In the genomic region with DNA sequence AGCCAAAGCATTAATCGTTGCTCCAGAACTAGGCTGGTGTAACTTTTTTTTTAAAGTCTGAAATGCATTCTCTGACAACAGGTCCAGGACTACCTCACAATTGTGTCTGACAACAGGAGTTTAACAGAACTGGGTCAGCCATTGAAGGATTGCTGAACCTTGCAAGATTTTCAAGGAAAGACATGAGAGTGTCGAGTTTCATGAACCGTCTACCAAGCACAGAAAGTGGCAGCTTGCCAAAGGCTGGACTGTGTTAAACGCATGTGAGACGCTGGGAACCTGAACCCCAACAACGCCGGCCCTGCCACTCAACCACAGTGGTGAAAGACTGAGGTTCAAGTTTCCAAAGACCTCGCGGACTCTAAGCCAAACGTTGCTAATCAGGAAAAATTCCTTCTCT, we compare ENCODE assay signal across 9 cellular contexts.
DNase-seq lines count a peak whose midpoint lies in the region; ATAC-seq and TF ChIP-seq lines count a peak whose summit lies in the region.
"Had no signal": no experiment of that assay in that cellular context is flagged by ENCODE, and none has a peak within 500 bp of the region (broad histone marks: within the 10 kb centered on the region; RNA-seq: fewer than 3 reads in every experiment).

No MANE protein-coding gene starts in this region.

- peak; percentile 5 for DNase-seq in NCI-H1092 treated with DMSO at 0.1 percent for 48 hours (lab: John Stamatoyannopoulos, UW)
- DNase-seq in hepatocyte (ENCODE audit: low spot score): peak; percentile 73
- DNase-seq in smooth muscle cell of the brain vasculature (ENCODE audit: low read depth, low spot score): peak; percentile 75
- no peak for DNase-seq in ecto neural progenitor cell (ENCODE audit: low spot score)
- DNase-seq in erythroblast (lab: John Stamatoyannopoulos, UW): no peak
- DNase-seq in activated naive CD4-positive, alpha-beta T cell treated with Interleukin-2 at 50 U/mL for 16 hours: no peak
- DNase-seq: central memory CD4-positive, alpha-beta T cell had no signal

- no peaks in the 10 kb centered on the region for H3K27me3 ChIP-seq in hepatocyte

- H3K9me2 ChIP-seq in hepatocyte (replicated peaks; ENCODE audit: insufficient read depth): no peaks in the 10 kb centered on the region

- peaks cover 5% of the 10 kb centered on the region for H4K20me1 ChIP-seq in hepatocyte (ENCODE audit: insufficient read depth, poor library complexity, severe bottlenecking)

- no peak for TF ChIP-seq CTCF in hepatocyte (IDR thresholded peaks at IDR 0.05; ENCODE audit: poor library complexity)

- no peak overlapping the region for H2AFZ ChIP-seq in hepatocyte

- ATAC-seq in SK-N-SH treated with all-trans-retinoic acid at 6 μM for 48 hours (peak; percentile 88), GM21723 (IDR thresholded peaks at IDR 0.05; ENCODE audit: unreplicated experiment) (no peak)

- peak overlapping the region; percentile 10 for H3K27ac ChIP-seq in hepatocyte

- no peaks in the 10 kb centered on the region for H3K36me3 ChIP-seq in hepatocyte (replicated peaks; ENCODE audit: insufficient read depth, low read depth)

- no peaks in the 10 kb centered on the region for H3K9me3 ChIP-seq in hepatocyte (ENCODE audit: low read depth)

- WGBS in hepatocyte (ENCODE audit: low lambda C conversion rate, missing lambda C conversion rate): 32% methylated on average over 10 of the region's 10 CpGs

- no peak for TF ChIP-seq POLR2A in erythroblast (IDR thresholded peaks at IDR 0.05; ENCODE audit: low read length)

- H3K4me3 ChIP-seq in hepatocyte: no peak overlapping the region

- peaks cover 83% of the 10 kb centered on the region for H3K79me2 ChIP-seq in hepatocyte

- H3K4me1 ChIP-seq in hepatocyte (ENCODE audit: insufficient read depth): peaks cover 32% of the 10 kb centered on the region

- H3K4me2 ChIP-seq in hepatocyte: peak overlapping the region; percentile 40

TF ChIP-seq in SK-N-SH treated with all-trans-retinoic acid at 6 μM for 48 hours, 23 proteins besides CTCF, POLR2A, EP300 and RAD21:
- TF ChIP-seq ZC3H10 (CRISPR knock-in tag; IDR thresholded peaks at IDR 0.05) (no peak), RARB (CRISPR knock-in tag; IDR thresholded peaks at IDR 0.05) (no peak), OSR1 (CRISPR knock-in tag; IDR thresholded peaks at IDR 0.05) (no peak), SNAI2 (CRISPR knock-in tag; IDR thresholded peaks at IDR 0.05) (no peak), ARNTL (CRISPR knock-in tag; IDR thresholded peaks at IDR 0.05; ENCODE audit: borderline replicate concordance, low read depth) (no peak), BACH2 (CRISPR knock-in tag; IDR thresholded peaks at IDR 0.05; ENCODE audit: borderline replicate concordance) (no peak), GLIS3 (CRISPR knock-in tag; IDR thresholded peaks at IDR 0.05) (no peak), ZNF8 (CRISPR knock-in tag; IDR thresholded peaks at IDR 0.05) (no peak), TOX (CRISPR knock-in tag; IDR thresholded peaks at IDR 0.05; ENCODE audit: borderline replicate concordance) (no peak), ESRRG (CRISPR knock-in tag; IDR thresholded peaks at IDR 0.05) (no peak)
- TF ChIP-seq, protein P1, sequence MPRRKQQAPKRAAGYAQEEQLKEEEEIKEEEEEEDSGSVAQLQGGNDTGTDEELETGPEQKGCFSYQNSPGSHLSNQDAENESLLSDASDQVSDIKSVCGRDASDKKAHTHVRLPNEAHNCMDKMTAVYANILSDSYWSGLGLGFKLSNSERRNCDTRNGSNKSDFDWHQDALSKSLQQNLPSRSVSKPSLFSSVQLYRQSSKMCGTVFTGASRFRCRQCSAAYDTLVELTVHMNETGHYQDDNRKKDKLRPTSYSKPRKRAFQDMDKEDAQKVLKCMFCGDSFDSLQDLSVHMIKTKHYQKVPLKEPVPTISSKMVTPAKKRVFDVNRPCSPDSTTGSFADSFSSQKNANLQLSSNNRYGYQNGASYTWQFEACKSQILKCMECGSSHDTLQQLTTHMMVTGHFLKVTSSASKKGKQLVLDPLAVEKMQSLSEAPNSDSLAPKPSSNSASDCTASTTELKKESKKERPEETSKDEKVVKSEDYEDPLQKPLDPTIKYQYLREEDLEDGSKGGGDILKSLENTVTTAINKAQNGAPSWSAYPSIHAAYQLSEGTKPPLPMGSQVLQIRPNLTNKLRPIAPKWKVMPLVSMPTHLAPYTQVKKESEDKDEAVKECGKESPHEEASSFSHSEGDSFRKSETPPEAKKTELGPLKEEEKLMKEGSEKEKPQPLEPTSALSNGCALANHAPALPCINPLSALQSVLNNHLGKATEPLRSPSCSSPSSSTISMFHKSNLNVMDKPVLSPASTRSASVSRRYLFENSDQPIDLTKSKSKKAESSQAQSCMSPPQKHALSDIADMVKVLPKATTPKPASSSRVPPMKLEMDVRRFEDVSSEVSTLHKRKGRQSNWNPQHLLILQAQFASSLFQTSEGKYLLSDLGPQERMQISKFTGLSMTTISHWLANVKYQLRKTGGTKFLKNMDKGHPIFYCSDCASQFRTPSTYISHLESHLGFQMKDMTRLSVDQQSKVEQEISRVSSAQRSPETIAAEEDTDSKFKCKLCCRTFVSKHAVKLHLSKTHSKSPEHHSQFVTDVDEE (CRISPR knock-in tag; IDR thresholded peaks at IDR 0.05): no peak
- TF ChIP-seq, protein P2, sequence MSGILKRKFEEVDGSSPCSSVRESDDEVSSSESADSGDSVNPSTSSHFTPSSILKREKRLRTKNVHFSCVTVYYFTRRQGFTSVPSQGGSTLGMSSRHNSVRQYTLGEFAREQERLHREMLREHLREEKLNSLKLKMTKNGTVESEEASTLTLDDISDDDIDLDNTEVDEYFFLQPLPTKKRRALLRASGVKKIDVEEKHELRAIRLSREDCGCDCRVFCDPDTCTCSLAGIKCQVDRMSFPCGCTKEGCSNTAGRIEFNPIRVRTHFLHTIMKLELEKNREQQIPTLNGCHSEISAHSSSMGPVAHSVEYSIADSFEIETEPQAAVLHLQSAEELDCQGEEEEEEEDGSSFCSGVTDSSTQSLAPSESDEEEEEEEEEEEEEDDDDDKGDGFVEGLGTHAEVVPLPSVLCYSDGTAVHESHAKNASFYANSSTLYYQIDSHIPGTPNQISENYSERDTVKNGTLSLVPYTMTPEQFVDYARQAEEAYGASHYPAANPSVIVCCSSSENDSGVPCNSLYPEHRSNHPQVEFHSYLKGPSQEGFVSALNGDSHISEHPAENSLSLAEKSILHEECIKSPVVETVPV (CRISPR knock-in tag; IDR thresholded peaks at IDR 0.05): no peak
- TF ChIP-seq, protein P3, sequence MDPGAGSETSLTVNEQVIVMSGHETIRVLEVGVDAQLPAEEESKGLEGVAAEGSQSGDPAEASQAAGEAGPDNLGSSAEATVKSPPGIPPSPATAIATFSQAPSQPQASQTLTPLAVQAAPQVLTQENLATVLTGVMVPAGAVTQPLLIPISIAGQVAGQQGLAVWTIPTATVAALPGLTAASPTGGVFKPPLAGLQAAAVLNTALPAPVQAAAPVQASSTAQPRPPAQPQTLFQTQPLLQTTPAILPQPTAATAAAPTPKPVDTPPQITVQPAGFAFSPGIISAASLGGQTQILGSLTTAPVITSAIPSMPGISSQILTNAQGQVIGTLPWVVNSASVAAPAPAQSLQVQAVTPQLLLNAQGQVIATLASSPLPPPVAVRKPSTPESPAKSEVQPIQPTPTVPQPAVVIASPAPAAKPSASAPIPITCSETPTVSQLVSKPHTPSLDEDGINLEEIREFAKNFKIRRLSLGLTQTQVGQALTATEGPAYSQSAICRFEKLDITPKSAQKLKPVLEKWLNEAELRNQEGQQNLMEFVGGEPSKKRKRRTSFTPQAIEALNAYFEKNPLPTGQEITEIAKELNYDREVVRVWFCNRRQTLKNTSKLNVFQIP (CRISPR knock-in tag; IDR thresholded peaks at IDR 0.05; ENCODE audit: borderline replicate concordance, low read depth): no peak
- TF ChIP-seq, protein P4, sequence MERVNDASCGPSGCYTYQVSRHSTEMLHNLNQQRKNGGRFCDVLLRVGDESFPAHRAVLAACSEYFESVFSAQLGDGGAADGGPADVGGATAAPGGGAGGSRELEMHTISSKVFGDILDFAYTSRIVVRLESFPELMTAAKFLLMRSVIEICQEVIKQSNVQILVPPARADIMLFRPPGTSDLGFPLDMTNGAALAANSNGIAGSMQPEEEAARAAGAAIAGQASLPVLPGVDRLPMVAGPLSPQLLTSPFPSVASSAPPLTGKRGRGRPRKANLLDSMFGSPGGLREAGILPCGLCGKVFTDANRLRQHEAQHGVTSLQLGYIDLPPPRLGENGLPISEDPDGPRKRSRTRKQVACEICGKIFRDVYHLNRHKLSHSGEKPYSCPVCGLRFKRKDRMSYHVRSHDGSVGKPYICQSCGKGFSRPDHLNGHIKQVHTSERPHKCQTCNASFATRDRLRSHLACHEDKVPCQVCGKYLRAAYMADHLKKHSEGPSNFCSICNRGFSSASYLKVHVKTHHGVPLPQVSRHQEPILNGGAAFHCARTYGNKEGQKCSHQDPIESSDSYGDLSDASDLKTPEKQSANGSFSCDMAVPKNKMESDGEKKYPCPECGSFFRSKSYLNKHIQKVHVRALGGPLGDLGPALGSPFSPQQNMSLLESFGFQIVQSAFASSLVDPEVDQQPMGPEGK (CRISPR knock-in tag; IDR thresholded peaks at IDR 0.05; ENCODE audit: borderline replicate concordance): no peak

Comparison
In these comparisons a context has a peak if more than half of its experiments do, and no peak if none do; other contexts are left out.
1. DNase-seq: peak in NCI-H1092 treated with DMSO at 0.1 percent for 48 hours (single experiment), hepatocyte (single experiment) and smooth muscle cell of the brain vasculature (single experiment); none in ecto neural progenitor cell (single experiment), erythroblast (0 of 2) and activated naive CD4-positive, alpha-beta T cell treated with Interleukin-2 at 50 U/mL for 16 hours (single experiment).